ENCODE assay signal across 9 cellular contexts in genomic region chr14:93114713-93115068, GRCh38. TPM values are rescaled to one million over a fixed set of nuclear protein-coding genes. Genes with fewer than 3 reads are reported as not detected.
DNase-seq lines count a peak whose midpoint lies in the region; ATAC-seq and FAIRE-seq lines count a peak whose summit lies in the region.
"Had no signal": no experiment of that assay in that cellular context is flagged by ENCODE, and none has a peak within 500 bp of the region (broad histone marks: within the 10 kb centered on the region; RNA-seq: fewer than 3 reads in every experiment).

No MANE protein-coding gene starts in this region.

- CTCF ChIA-PET in activated CD8-positive, alpha-beta T cell treated with anti-CD3 and anti-CD28 coated beads, Interleukin-2, amount 10 ng/mL, durations not matched to agents 7 days and 5 days (lab: Charles Lee) = interaction anchor here (0.9 to 4.4 kb wide), 20 partner anchors 9 to 162 kb away, joined by 3 to 145 read pairs (median 24); partner anchors contain the start of genes LYSET and MOAP1

- intact Hi-C loops in right cardiac atrium (cut with DNase I) = loop anchor here (5.0 to 10.0 kb wide), 5 partner anchors 80 to 162 kb away; no protein-coding TSS in a partner anchor

- ATAC-seq in activated CD8-positive, alpha-beta T cell treated with anti-CD3 and anti-CD28 coated beads, Interleukin-2, amount 10 ng/mL, durations not matched to agents 7 days and 5 days = no peak
- peak in 1 of 2 donors; percentile 7 for ATAC-seq in right cardiac atrium
- ATAC-seq in HG02884 (IDR thresholded peaks at IDR 0.05; ENCODE audit: unreplicated experiment) = no peak

- peak overlapping the region; percentile 77 for H3K27ac Mint-ChIP-seq in activated CD8-positive, alpha-beta T cell treated with anti-CD3 and anti-CD28 coated beads, Interleukin-2, amount 10 ng/mL, durations not matched to agents 7 days and 5 days

- FAIRE-seq in small intestine (lab: Jason Lieb, UNC) (no peak), urothelium cell line (lab: Jason Lieb, UNC) (no peak)
- FAIRE-seq: endometrium had no signal

- H3K4me3 ChIP-seq in right cardiac atrium (ENCODE audit: low read length) = peak overlapping the region; percentile 80
- peak overlapping the region; percentile 82 to 85 for H3K4me3 ChIP-seq in small intestine (ENCODE audit: low read depth in 1 of 2, low read length in 2 of 2)

- H3K9me3 ChIP-seq in right cardiac atrium (ENCODE audit: control insufficient read depth, low read length) (no peaks in the 10 kb centered on the region), small intestine (ENCODE audit: control insufficient read depth, low read depth) (no peaks in the 10 kb centered on the region)

- DNase-seq in activated naive CD4-positive, alpha-beta T cell treated with Interleukin-2 at 50 U/mL for 16 hours = peak; percentile 10
- no peak for DNase-seq in activated naive CD4-positive, alpha-beta T cell treated with anti-CD3 and anti-CD28 coated beads, Interleukin-2, amount 50 U/mL, for 16 hours
- DNase-seq in activated CD8-positive, alpha-beta T cell treated with anti-CD3 and anti-CD28 coated beads, Interleukin-2, amount 10 ng/mL, durations not matched to agents 7 days and 5 days = peak; percentile 28
- DNase-seq in right cardiac atrium = peak in 2 of 3 donors; percentile 76 to 77
- DNase-seq in small intestine = no peak
- no peak for DNase-seq in cerebellar cortex (ENCODE audit: low spot score)
- DNase-seq in urothelium cell line (ENCODE audit: low spot score) = no peak

- peaks cover 9% of the 10 kb centered on the region for H3K36me3 Mint-ChIP-seq in activated CD8-positive, alpha-beta T cell treated with anti-CD3 and anti-CD28 coated beads, Interleukin-2, amount 10 ng/mL, durations not matched to agents 7 days and 5 days (ENCODE audit: low read depth)

- 3% methylated on average over 38 of the region's 38 CpGs for WGBS in right cardiac atrium
- WGBS in small intestine, 3 donors = 1 to 2% (median 2%) methylated on average over 21 to 38 of the region's 38 CpGs

- H3K4me1 ChIP-seq in right cardiac atrium (ENCODE audit: control insufficient read depth, insufficient read depth, low read length) (peaks cover 7% of the 10 kb centered on the region), small intestine (ENCODE audit: control insufficient read depth in 2 of 2, insufficient read depth in 1 of 2, low read depth in 1 of 2, low read length in 1 of 2) (peaks cover 3 to 4% of the 10 kb centered on the region in 2 donors)

- H3K9me3 Mint-ChIP-seq in activated CD8-positive, alpha-beta T cell treated with anti-CD3 and anti-CD28 coated beads, Interleukin-2, amount 10 ng/mL, durations not matched to agents 7 days and 5 days (ENCODE audit: insufficient read depth) = no peaks in the 10 kb centered on the region

- H3K27me3 ChIP-seq in right cardiac atrium (ENCODE audit: control insufficient read depth, insufficient read depth) (no peaks in the 10 kb centered on the region), small intestine (ENCODE audit: control insufficient read depth in 2 of 2, insufficient read depth in 2 of 2, low read length in 2 of 2) (no peaks in the 10 kb centered on the region)

- H3K27ac ChIP-seq in right cardiac atrium (ENCODE audit: low read length) = peak overlapping the region; percentile 25
- H3K27ac ChIP-seq in small intestine (ENCODE audit: low read depth in 1 of 2, low read length in 1 of 2) = peak overlapping the region; percentile 69 to 90

- H3K4me1 Mint-ChIP-seq in activated CD8-positive, alpha-beta T cell treated with anti-CD3 and anti-CD28 coated beads, Interleukin-2, amount 10 ng/mL, durations not matched to agents 7 days and 5 days (ENCODE audit: low read depth) = peaks cover 53% of the 10 kb centered on the region

- POLR2A ChIA-PET in activated CD8-positive, alpha-beta T cell treated with anti-CD3 and anti-CD28 coated beads, Interleukin-2, amount 10 ng/mL, durations not matched to agents 7 days and 5 days (lab: Charles Lee) = interaction anchor here (0.9 to 3.2 kb wide), 6 partner anchors 10 to 128 kb away, joined by 3 to 28 read pairs (median 4); partner anchors contain the start of genes GON7, LYSET, MOAP1 and UBR7

- H3K36me3 ChIP-seq in small intestine (ENCODE audit: control insufficient read depth in 2 of 2, insufficient read depth in 2 of 2, low read length in 2 of 2) = no peaks in the 10 kb centered on the region

- no peaks in the 10 kb centered on the region for H3K27me3 Mint-ChIP-seq in activated CD8-positive, alpha-beta T cell treated with anti-CD3 and anti-CD28 coated beads, Interleukin-2, amount 10 ng/mL, durations not matched to agents 7 days and 5 days (ENCODE audit: low read depth)

- H3K4me3 Mint-ChIP-seq in activated CD8-positive, alpha-beta T cell treated with anti-CD3 and anti-CD28 coated beads, Interleukin-2, amount 10 ng/mL, durations not matched to agents 7 days and 5 days = peak overlapping the region; percentile 81

RNA-seq across cellular contexts. Expression of gene ITPK1, which starts 1.0 kb away (rescaled TPM):
- 100 to 1,000 TPM; 103 to 107 TPM for total RNA-seq in activated CD8-positive, alpha-beta T cell treated with anti-CD3 and anti-CD28 coated beads, Interleukin-2, amount 10 ng/mL, durations not matched to agents 7 days and 5 days
- total RNA-seq in right cardiac atrium = 100 to 1,000 TPM; 113 to 135 (median 129) TPM
- polyA plus RNA-seq in right cardiac atrium (78.2 TPM), small intestine (100 to 1,000 TPM in 2 of 3 donors, 10 to 100 TPM in 1; 98.8 to 153 (median 124) TPM)

Comparison
In these comparisons a context has a peak if more than half of its experiments do, and no peak if none do; other contexts are left out.
1. DNase-seq: peak in activated naive CD4-positive, alpha-beta T cell treated with Interleukin-2 at 50 U/mL for 16 hours (single experiment), activated CD8-positive, alpha-beta T cell treated with anti-CD3 and anti-CD28 coated beads, Interleukin-2, amount 10 ng/mL, durations not matched to agents 7 days and 5 days (single experiment) and right cardiac atrium (2 of 3); none in activated naive CD4-positive, alpha-beta T cell treated with anti-CD3 and anti-CD28 coated beads, Interleukin-2, amount 50 U/mL, for 16 hours (single experiment), small intestine (single experiment), cerebellar cortex (single experiment) and urothelium cell line (single experiment).